In genomic region chr2:200274116-200275075, GRCh38 we compare ENCODE assay signal across 14 cellular contexts. TPM values are rescaled to one million over a fixed set of nuclear protein-coding genes. Genes with fewer than 3 reads are reported as not detected.
DNase-seq lines count a peak whose midpoint lies in the region; ATAC-seq, FAIRE-seq and TF ChIP-seq lines count a peak whose summit lies in the region.
"Had no signal": no experiment of that assay in that cellular context is flagged by ENCODE, and none has a peak within 500 bp of the region (broad histone marks: within the 10 kb centered on the region; RNA-seq: fewer than 3 reads in every experiment).

No MANE protein-coding gene starts in this region.

- no peak overlapping the region for H2BK5ac ChIP-seq in mesendoderm (ENCODE audit: low read length)

- peak overlapping the region; percentile 2; the same call in 1 of the 2 replicates for H3K4me2 ChIP-seq in HepG2 (ENCODE audit: low read depth, low read length)
- no peak overlapping the region for H3K4me2 ChIP-seq in mesendoderm (ENCODE audit: low read length)

- no peak overlapping the region for H3K4ac ChIP-seq in mesendoderm (ENCODE audit: low read depth, low read length)

- no peak overlapping the region for H2BK120ac ChIP-seq in mesendoderm (ENCODE audit: low read depth, low read length)

- intact Hi-C loops in HepG2 (cut with micrococcal nuclease; ENCODE audit: unreplicated experiment), result loop anchor here (2.0 kb wide), 1 partner anchor 54 kb away; no protein-coding TSS in a partner anchor
- intact Hi-C loops in right lobe of liver (cut with DNase I), result no loop called here
- intact Hi-C loops in CD14-positive monocyte (cut with micrococcal nuclease), result no loop called here

- TF ChIP-seq EP300 in HepG2 (IDR thresholded peaks at IDR 0.05; ENCODE audit: low read depth in 2 of 2, low read length in 2 of 2) (peak in 1 of 2 experiments; percentile 30; a peak in 1 of 4 replicates), HepG2 (CRISPR knock-in tag; IDR thresholded peaks at IDR 0.05; ENCODE audit: borderline replicate concordance) (no peak)

- H2AFZ ChIP-seq in HepG2 (ENCODE audit: low read length), result no peak overlapping the region

- WGBS in HepG2 (ENCODE audit: low lambda C conversion rate), result 43% methylated on average over 7 of the region's 7 CpGs
- 70% methylated on average over 7 of the region's 7 CpGs for WGBS in right lobe of liver (ENCODE audit: insufficient coverage, low coverage, low lambda C conversion rate, missing lambda C conversion rate)
- no CpG with 5 or more reads among the region's 7 CpGs for WGBS in mesendoderm (ENCODE audit: extremely low coverage, insufficient coverage, low lambda C conversion rate)

- no peaks in the 10 kb centered on the region for H4K20me1 ChIP-seq in HepG2 (ENCODE audit: insufficient read depth, low read length)

- H2BK15ac ChIP-seq in mesendoderm (replicated peaks; ENCODE audit: low read depth), result peak overlapping the region; percentile 74

- no peak overlapping the region for H4K8ac ChIP-seq in mesendoderm (ENCODE audit: low read depth, low read length)

- H3K79me2 ChIP-seq in HepG2 (ENCODE audit: insufficient read depth, low read length) (no peaks in the 10 kb centered on the region), mesendoderm (ENCODE audit: control insufficient read depth, insufficient read depth, low read length) (no peaks in the 10 kb centered on the region)

- no peaks in the 10 kb centered on the region for H3K36me3 Mint-ChIP-seq in activated T-cell treated with anti-CD3 and anti-CD28 coated beads, Interleukin-2, amount 50 U/mL, for 72 hours (ENCODE audit: insufficient read depth in 2 of 2)
- H3K36me3 Mint-ChIP-seq in CD14-positive monocyte, result no peaks in the 10 kb centered on the region
- H3K36me3 Mint-ChIP-seq in chondrocyte (ENCODE audit: low read depth), result no peaks in the 10 kb centered on the region
- H3K36me3 Mint-ChIP-seq: memory B cell had no signal

- H3K27ac ChIP-seq in HepG2 (ENCODE audit: extremely low read length, insufficient read depth, low read length), result no peak overlapping the region
- H3K27ac ChIP-seq in right lobe of liver, result no peak overlapping the region
- H3K27ac ChIP-seq in mesendoderm (ENCODE audit: low read depth, low read length), result no peak overlapping the region

- ATAC-seq in HepG2, result peak; percentile 96
- no peak for ATAC-seq in right lobe of liver
- no peak for ATAC-seq in activated T-cell treated with anti-CD3 and anti-CD28 coated beads, Interleukin-2, amount 50 U/mL, for 72 hours (replicated peaks in 1 of 2)

- no peak for TF ChIP-seq RAD21 in HepG2 (CRISPR knock-in tag; IDR thresholded peaks at IDR 0.05)

- H3K4me3 Mint-ChIP-seq in activated T-cell treated with anti-CD3 and anti-CD28 coated beads, Interleukin-2, amount 50 U/mL, for 72 hours, result no peak overlapping the region
- H3K4me3 Mint-ChIP-seq in CD14-positive monocyte (no peak overlapping the region), chondrocyte (ENCODE audit: unreplicated experiment) (no peak overlapping the region)
- H3K4me3 Mint-ChIP-seq: activated CD4-positive, alpha-beta memory T cell treated with anti-CD3 and anti-CD28 coated beads, Interleukin-2, amount 10 ng/mL, durations not matched to agents 7 days and 5 days; memory B cell had no signal

- in situ Hi-C loops in HepG2 (cut with HindIII; ENCODE audit: extremely low pct_ligation_motif_present, low pct_unique_long_range_greater_than_20kb), result no loop called here

- H3K9me3 Mint-ChIP-seq in activated T-cell treated with anti-CD3 and anti-CD28 coated beads, Interleukin-2, amount 50 U/mL, for 72 hours, result no peaks in the 10 kb centered on the region
- H3K9me3 Mint-ChIP-seq in CD14-positive monocyte, result peaks cover 0 to under 1% (median 0%) of the 10 kb centered on the region in 7 donors
- no peaks in the 10 kb centered on the region for H3K9me3 Mint-ChIP-seq in chondrocyte (ENCODE audit: low read depth)
- H3K9me3 Mint-ChIP-seq: activated CD4-positive, alpha-beta memory T cell treated with anti-CD3 and anti-CD28 coated beads, Interleukin-2, amount 10 ng/mL, durations not matched to agents 7 days and 5 days; memory B cell had no signal

- no TSS peak for BruUV-seq in HepG2 (replicated peaks; lab: Mats Ljungman, UMichigan)

- TF ChIP-seq CTCF in HepG2 (CRISPR knock-in tag; IDR thresholded peaks at IDR 0.05) (no peak), right lobe of liver (IDR thresholded peaks at IDR 0.05) (no peak), CD14-positive monocyte (IDR thresholded peaks at IDR 0.05) (no peak), chondrocyte (IDR thresholded peaks at IDR 0.05) (no peak)

- H3K36me3 ChIP-seq in HepG2 (replicated peaks in 1 of 2; ENCODE audit: control insufficient read depth in 1 of 2, insufficient read depth in 2 of 2, low read length in 2 of 2) (no peaks in the 10 kb centered on the region), right lobe of liver (no peaks in the 10 kb centered on the region), mesendoderm (ENCODE audit: control insufficient read depth, insufficient read depth, low read length) (no peaks in the 10 kb centered on the region)

- H3K9ac ChIP-seq in HepG2 (ENCODE audit: insufficient read depth, low read depth, low read length), result no peak overlapping the region
- no peak overlapping the region for H3K9ac ChIP-seq in mesendoderm (ENCODE audit: low read length)

- no peaks in the 10 kb centered on the region for H3K79me1 ChIP-seq in mesendoderm (ENCODE audit: low read length)

- peaks cover 19% of the 10 kb centered on the region for H3K27me3 Mint-ChIP-seq in activated T-cell treated with anti-CD3 and anti-CD28 coated beads, Interleukin-2, amount 50 U/mL, for 72 hours (ENCODE audit: low read depth)
- H3K27me3 Mint-ChIP-seq in CD14-positive monocyte (ENCODE audit: low read depth in 3 of 3) (peaks cover 0 to 2% (median 2%) of the 10 kb centered on the region in 3 donors), chondrocyte (ENCODE audit: low read depth) (no peaks in the 10 kb centered on the region)

- no peak overlapping the region for H3K56ac ChIP-seq in mesendoderm (ENCODE audit: low read length)

- no peaks in the 10 kb centered on the region for H3K9me3 ChIP-seq in HepG2 (ENCODE audit: low read length)
- no peaks in the 10 kb centered on the region for H3K9me3 ChIP-seq in right lobe of liver

- CTCF ChIA-PET in HepG2 (lab: Yijun Ruan, JAX; ENCODE audit: low intra/inter-chr PET ratio, low total read pairs), result no interaction called here

- H2AK5ac ChIP-seq in mesendoderm (ENCODE audit: low read length), result no peak overlapping the region

- TF ChIP-seq POLR2A in HepG2 (IDR thresholded peaks at IDR 0.05; ENCODE audit: insufficient read depth in 1 of 2, low read depth in 2 of 2, low read length in 2 of 2) (no peak), right lobe of liver (IDR thresholded peaks at IDR 0.05) (no peak)

- no peak overlapping the region for H3K4me3 ChIP-seq in HepG2 (replicated peaks in 1 of 3; ENCODE audit: insufficient read depth in 1 of 3, low read depth in 2 of 3, low read length in 3 of 3)
- no peak overlapping the region for H3K4me3 ChIP-seq in right lobe of liver
- H3K4me3 ChIP-seq in mesendoderm (ENCODE audit: low read length), result no peak overlapping the region

- POLR2A ChIA-PET in HepG2 (lab: Yijun Ruan, JAX), result interaction anchor here (1.9 kb wide), 1 partner anchor 32 kb away, joined by 7 read pairs; the partner anchor contains the start of gene SPATS2L

- H3K4me1 ChIP-seq in HepG2 (ENCODE audit: insufficient read depth, low read length) (peaks cover 46% of the 10 kb centered on the region), right lobe of liver (peaks cover 0 to 10% (median 0%) of the 10 kb centered on the region in 4 donors), mesendoderm (ENCODE audit: control insufficient read depth, low read depth, low read length) (no peaks in the 10 kb centered on the region)

- H3K23ac ChIP-seq in mesendoderm (ENCODE audit: low read length), result no peak overlapping the region

- no peaks in the 10 kb centered on the region for H3K4me1 Mint-ChIP-seq in activated T-cell treated with anti-CD3 and anti-CD28 coated beads, Interleukin-2, amount 50 U/mL, for 72 hours (ENCODE audit: low read depth)
- no peaks in the 10 kb centered on the region for H3K4me1 Mint-ChIP-seq in CD14-positive monocyte
- H3K4me1 Mint-ChIP-seq in chondrocyte (ENCODE audit: low read depth), result peaks cover 10% of the 10 kb centered on the region
- H3K4me1 Mint-ChIP-seq: activated CD4-positive, alpha-beta memory T cell treated with anti-CD3 and anti-CD28 coated beads, Interleukin-2, amount 10 ng/mL, durations not matched to agents 7 days and 5 days; memory B cell had no signal

- no peak overlapping the region for H3K18ac ChIP-seq in mesendoderm (ENCODE audit: low read length)

- no peak overlapping the region for H3K27ac Mint-ChIP-seq in activated T-cell treated with anti-CD3 and anti-CD28 coated beads, Interleukin-2, amount 50 U/mL, for 72 hours
- H3K27ac Mint-ChIP-seq in CD14-positive monocyte (no peak overlapping the region), chondrocyte (ENCODE audit: unreplicated experiment) (no peak overlapping the region)
- H3K27ac Mint-ChIP-seq: activated CD4-positive, alpha-beta memory T cell treated with anti-CD3 and anti-CD28 coated beads, Interleukin-2, amount 10 ng/mL, durations not matched to agents 7 days and 5 days; memory B cell had no signal

- no peak overlapping the region for H4K5ac ChIP-seq in mesendoderm (ENCODE audit: low read length)

- peaks cover 0 to 2% of the 10 kb centered on the region in 2 experiments; a peak in 1 of 5 replicates for H3K27me3 ChIP-seq in HepG2 (ENCODE audit: control insufficient read depth in 1 of 2, insufficient read depth in 2 of 2, low read length in 2 of 2)
- no peaks in the 10 kb centered on the region for H3K27me3 ChIP-seq in right lobe of liver
- no peaks in the 10 kb centered on the region for H3K27me3 ChIP-seq in mesendoderm (ENCODE audit: insufficient read depth, low read length, poor library complexity)

- peak; percentile 89 for FAIRE-seq in HepG2 (lab: Jason Lieb, UNC)
- FAIRE-seq: TTC549 had no signal

- peak; percentile 81 for DNase-seq in HepG2 (ENCODE audit: low spot score)
- DNase-seq in right lobe of liver, result no peak
- DNase-seq in RPMI7951 (ENCODE audit: low read depth), result peak; percentile 35
- DNase-seq in mesendoderm, result peak; percentile 74
- no peak for DNase-seq in RPMI8226
- DNase-seq in activated T-cell treated with anti-CD3 and anti-CD28 coated beads, Interleukin-2, amount 50 U/mL, for 72 hours, result no peak
- no peak for DNase-seq in CD14-positive monocyte (ENCODE audit: low spot score)
- DNase-seq in chondrocyte (ENCODE audit: low spot score), result no peak
- DNase-seq: activated CD4-positive, alpha-beta memory T cell treated with anti-CD3 and anti-CD28 coated beads, Interleukin-2, amount 10 ng/mL, durations not matched to agents 7 days and 5 days; cortex of kidney; DMS153; MM.1S had no signal

RNA-seq across cellular contexts. Expression of gene SPATS2L, which starts 32.1 kb away (rescaled TPM):
- total RNA-seq in HepG2 (2016; rRNA removed; fragmentation: Illumina TruSeq; extraction: Trizol) (154 and 165 TPM in 2 replicates), right lobe of liver (100 to 1,000 TPM in 1 of 6 experiments, 10 to 100 TPM in 5; 60.7 to 109 (median 72.9) TPM), chondrocyte (233 to 237 TPM (median 233 TPM) in 3 replicates)
- 81.5 and 81.6 TPM in 2 replicates for total RNA-seq in HepG2 (2016; cell fraction: cytosol; rRNA removed; fragmentation: Illumina TruSeq; extraction: Trizol; ENCODE audit: low read depth)
- total RNA-seq in HepG2 (2016; cell fraction: insoluble cytoplasmic fraction; rRNA removed; fragmentation: Illumina TruSeq; extraction: Trizol), result 151 and 153 TPM in 2 replicates
- 160 and 169 TPM in 2 replicates for total RNA-seq in HepG2 (2016; cell fraction: membrane; rRNA removed; fragmentation: Illumina TruSeq; extraction: Trizol)
- total RNA-seq in HepG2 (2016; cell fraction: nucleus; rRNA removed; fragmentation: Illumina TruSeq; extraction: Trizol), result 110 and 114 TPM in 2 replicates
- polyA plus RNA-seq in HepG2 (2011; rRNA removed) (180 and 212 TPM in 2 replicates), CD14-positive monocyte (1 to 10 TPM; 2.7 to 3.2 TPM)
- 161 and 177 TPM in 2 replicates for polyA plus RNA-seq in HepG2 (2011; cell fraction: cytosol; rRNA removed)
- 71.8 and 89.4 TPM in 2 replicates for polyA plus RNA-seq in HepG2 (2011; cell fraction: nucleus; rRNA removed)
- polyA plus RNA-seq in HepG2 (2012), result 134 and 184 TPM in 2 replicates
- 102 and 115 TPM in 2 replicates for polyA plus RNA-seq in HepG2 (2016; cell fraction: cytosol; fragmentation: Illumina TruSeq; extraction: Trizol; ENCODE audit: low read depth)
- polyA plus RNA-seq in HepG2 (2016; cell fraction: insoluble cytoplasmic fraction; fragmentation: Illumina TruSeq; extraction: Trizol; ENCODE audit: low read depth), result 213 and 235 TPM in 2 replicates
- 179 and 180 TPM in 2 replicates for polyA plus RNA-seq in HepG2 (2016; cell fraction: membrane; fragmentation: Illumina TruSeq; extraction: Trizol; ENCODE audit: low read depth)
- polyA plus RNA-seq in HepG2 (2016; cell fraction: nucleus; fragmentation: Illumina TruSeq; extraction: Trizol; ENCODE audit: insufficient read depth, low read depth), result 145 and 148 TPM in 2 replicates
- polyA minus RNA-seq in HepG2 (2011; rRNA and poly(A)+ RNA removed; ENCODE audit: low replicate concordance), result 28.4 and 78.1 TPM in 2 replicates
- polyA minus RNA-seq in HepG2 (2011; cell fraction: cytosol; rRNA and poly(A)+ RNA removed), result 121 and 126 TPM in 2 replicates
- polyA minus RNA-seq in HepG2 (2011; cell fraction: nucleus; rRNA and poly(A)+ RNA removed), result 287 and 295 TPM in 2 replicates
- 117 and 148 TPM in 2 replicates for total RNA-seq in RPMI7951 (2014; rRNA removed; shearing (Covaris generic))
- polyA plus RNA-seq in mesendoderm (2013, experiment 1 of 2), result 474 TPM
- polyA plus RNA-seq in mesendoderm (2013, experiment 2 of 2), result 470 TPM
- 10 to 100 TPM; 17.8 to 36.8 TPM for total RNA-seq in activated T-cell treated with anti-CD3 and anti-CD28 coated beads, Interleukin-2, amount 50 U/mL, for 72 hours

Comparison
In these comparisons a context has a peak if more than half of its experiments do, and no peak if none do; other contexts are left out.
1. DNase-seq: peak in HepG2 (single experiment), RPMI7951 (single experiment) and mesendoderm (single experiment); none in right lobe of liver (0 of 3), RPMI8226 (single experiment), activated T-cell treated with anti-CD3 and anti-CD28 coated beads, Interleukin-2, amount 50 U/mL, for 72 hours (0 of 2), CD14-positive monocyte (single experiment) and chondrocyte (single experiment).